7 cellular contexts compared by ENCODE assay signal in genomic region chr19:13971868-13972267, GRCh38. TPM values are rescaled to one million over a fixed set of nuclear protein-coding genes. Genes with fewer than 3 reads are reported as not detected.
"Had no signal": no experiment of that assay in that cellular context is flagged by ENCODE, and none has a peak within 500 bp of the region (broad histone marks: within the 10 kb centered on the region; RNA-seq: fewer than 3 reads in every experiment).

No MANE protein-coding gene starts in this region.

RNA-seq across cellular contexts. Expression of gene RLN3, which starts 56.1 kb away (rescaled TPM):
- total RNA-seq: GM23248, GM23338, H1, H4, H7, H9, HFFc6 had no signal
